8 cellular contexts compared by ENCODE assay signal in genomic region chr10:80453715-80454525, GRCh38.
DNase-seq lines count a peak whose midpoint lies in the region; ATAC-seq lines count a peak whose summit lies in the region.

TSS of gene TSPAN14 (plus strand) at chr10:80454310. CDS start at chr10:80489234, 34,924 bp downstream.

- peak; percentile 73 for DNase-seq in NCI-H345 (lab: John Stamatoyannopoulos, UW)
- DNase-seq in NCI-H345 treated with DMSO at 0.1 percent for 48 hours (lab: John Stamatoyannopoulos, UW; ENCODE audit: unreplicated experiment): no peak
- peak; percentile 43 to 75 for DNase-seq in NCI-H1930 (lab: John Stamatoyannopoulos, UW)
- peak; percentile 64 to 69 for DNase-seq in activated CD4-positive, alpha-beta T cell treated with anti-CD3 and anti-CD28 coated beads for 24 hours (ENCODE audit: low read depth in 2 of 2)
- peak; percentile 69 for DNase-seq in kidney glomerular epithelial cell (lab: John Stamatoyannopoulos, UW)
- DNase-seq in stimulated activated CD4-positive, alpha-beta T cell treated with anti-CD3 and anti-CD28 coated beads, Interleukin-1b, Interleukin-23, amount 100 ng/mL, for 1 hour (ENCODE audit: low read depth in 2 of 2): peak; percentile 46 to 59

- peak; percentile 69 for ATAC-seq in HG02763 (IDR thresholded peaks at IDR 0.05; ENCODE audit: unreplicated experiment)

- H3K27ac ChIP-seq in cingulate gyrus (ENCODE audit: low read depth, low read length): peak within 1 kb of the TSS; percentile 94
